In genomic region chr7:134328900-134329299, GRCh38 we compare ENCODE assay signal across 20 cellular contexts.
"Had no signal": no experiment of that assay in that cellular context is flagged by ENCODE, and none has a peak within 500 bp of the region (broad histone marks: within the 10 kb centered on the region; RNA-seq: fewer than 3 reads in every experiment).

No MANE protein-coding gene starts in this region.

- DNase-seq: dorsolateral prefrontal cortex; effector CD4-positive, alpha-beta T cell; hypothalamus; immature natural killer cell; left ventricle myocardium superior; lower lobe of right lung; naive thymus-derived CD8-positive, alpha-beta T cell; occipital lobe; ovary; posterior cingulate gyrus; psoas muscle; right cardiac atrium; sigmoid colon; stimulated activated CD4-positive, alpha-beta T cell treated with anti-CD3 and anti-CD28 coated beads, Interleukin-2, amount 100 ng/mL, for 24 hours; stimulated activated CD4-positive, alpha-beta T cell treated with anti-CD3 and anti-CD28 coated beads, Interleukin-4, amount 100 ng/mL, for 24 hours; stimulated activated naive CD4-positive, alpha-beta T cell treated with Interleukin-2 at 50 U/mL for 16 hours; substantia nigra; testis; tibial artery had no signal

- H3K27ac ChIP-seq: dorsolateral prefrontal cortex, lower lobe of right lung, ovary, psoas muscle, sigmoid colon, testis, tibial artery had no signal

- ATAC-seq: left ventricle myocardium superior; lower lobe of right lung; naive thymus-derived CD8-positive, alpha-beta T cell; psoas muscle; right cardiac atrium; stimulated activated effector memory CD8-positive, alpha-beta T cell treated with anti-CD3 and anti-CD28 coated beads, Interleukin-12 subunit alpha, Interleukin-12 subunit beta, amount 100 ng/mL, for 72 hours had no signal

- H3K36me3 ChIP-seq: lower lobe of right lung, ovary, sigmoid colon, tibial artery had no signal

- H3K4me3 ChIP-seq: dorsolateral prefrontal cortex, lower lobe of right lung, ovary, psoas muscle, sigmoid colon, testis, tibial artery had no signal

- H3K27me3 ChIP-seq: dorsolateral prefrontal cortex, ovary, sigmoid colon, testis had no signal

- H3K9me3 ChIP-seq: lower lobe of right lung, ovary, psoas muscle, sigmoid colon, testis, tibial artery had no signal

- H3K4me1 ChIP-seq: lower lobe of right lung, psoas muscle, sigmoid colon, testis, tibial artery had no signal
